ENCODE assay signal across 12 cellular contexts in the genomic region with DNA sequence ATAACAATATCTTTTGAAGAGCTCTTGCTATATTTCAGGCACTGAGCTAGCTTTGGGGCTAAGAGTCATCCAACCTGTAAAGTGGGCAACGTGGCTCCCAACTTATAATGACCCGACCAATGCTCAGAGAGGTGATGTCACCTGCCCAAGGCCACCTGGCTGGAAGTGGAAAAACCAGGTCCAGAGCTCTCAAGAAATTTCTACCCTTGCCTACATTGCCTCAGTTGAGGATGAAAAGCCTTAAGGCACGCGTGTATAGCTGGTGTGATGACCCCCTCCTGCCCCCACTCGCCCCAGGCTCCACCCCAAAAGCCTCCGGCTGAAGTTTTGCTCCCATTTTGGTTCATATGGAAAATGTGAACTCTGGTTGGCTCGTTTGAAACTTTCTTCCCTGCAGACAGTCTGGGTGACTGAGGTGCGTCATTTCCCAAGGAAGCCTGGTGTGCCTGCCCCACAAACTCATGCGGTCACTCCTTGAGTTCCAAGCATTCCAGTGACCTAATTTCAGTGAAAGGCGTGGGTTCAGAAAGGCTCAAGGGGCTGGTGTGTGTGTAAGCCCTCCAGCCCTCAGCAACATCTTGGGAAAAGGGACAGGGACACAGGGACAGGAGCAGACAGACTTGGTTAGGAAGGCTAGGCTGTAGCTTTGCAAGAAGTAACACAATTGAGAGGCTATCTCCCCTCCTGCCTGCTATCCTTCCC. TPM values are rescaled to one million over a fixed set of nuclear protein-coding genes. Genes with fewer than 3 reads are reported as not detected.
DNase-seq lines count a peak whose midpoint lies in the region; ATAC-seq and TF ChIP-seq lines count a peak whose summit lies in the region.
"Had no signal": no experiment of that assay in that cellular context is flagged by ENCODE, and none has a peak within 500 bp of the region (broad histone marks: within the 10 kb centered on the region; RNA-seq: fewer than 3 reads in every experiment).

No MANE protein-coding gene starts in this region.

- H2AFZ ChIP-seq in HCT116 (ENCODE audit: low read depth, low read length, poor library complexity, severe bottlenecking), result no peak overlapping the region
- H2AFZ ChIP-seq: parathyroid adenoma had no signal

- TF ChIP-seq POLR2A in HCT116 (IDR thresholded peaks at IDR 0.05; ENCODE audit: borderline replicate concordance, extremely low read depth, insufficient read depth, insufficient read length), result no peak

- RAD21 ChIA-PET in HCT116 (lab: Charles Lee; ENCODE audit: low non-redundant PET in 1 of 2, low total read pairs in 2 of 2, uncharacterized antibody in 2 of 2, unreplicated experiment in 2 of 2), result interaction anchor here (0.5 to 0.6 kb wide), 2 partner anchors 14 to 104 kb away, joined by 3 to 4 read pairs; no protein-coding TSS in a partner anchor

- TF ChIP-seq CTCF in HCT116 (IDR thresholded peaks at IDR 0.05 in 2 of 3, conservative IDR thresholded peaks at IDR 0.05 in 1 of 3; ENCODE audit: borderline replicate concordance in 1 of 3, insufficient read depth in 1 of 3, low read depth in 2 of 3, low read length in 2 of 3) (no peak), WTC11 (IDR thresholded peaks at IDR 0.05) (no peak), foreskin keratinocyte (conservative IDR thresholded peaks at IDR 0.05) (no peak), GM20000 (IDR thresholded peaks at IDR 0.05; ENCODE audit: extremely low read depth, missing control alignments) (no peak)

- H3K27ac Mint-ChIP-seq in WTC11, result peak overlapping the region; percentile 11; the same call in 1 of the 2 replicates
- no peak overlapping the region for H3K27ac Mint-ChIP-seq in activated T-helper 2 cell treated with anti-CD3 and anti-CD28 coated beads, Interferon-gamma antibody, Interleukin-2, Interleukin-4, amounts not matched to agents 10 μg/mL and 5 μg/mL and 100 μg/mL, durations not matched to agents 14 hours and 24 hours and 36 hours
- H3K27ac Mint-ChIP-seq in naive thymus-derived CD4-positive, alpha-beta T cell, result no peak overlapping the region
- H3K27ac Mint-ChIP-seq: T-helper 1 cell treated with Interleukin-12 subunit alpha and Interleukin-12 subunit beta and Interleukin-4 antibody, amounts not matched to agents 30 μg/mL and 1 μg/mL, for 36 hours had no signal

- H3K27me3 ChIP-seq in HCT116 (ENCODE audit: insufficient read depth, low read length) (no peaks in the 10 kb centered on the region), foreskin keratinocyte (no peaks in the 10 kb centered on the region)
- H3K27me3 ChIP-seq in naive thymus-derived CD4-positive, alpha-beta T cell (ENCODE audit: control insufficient read depth in 2 of 2, insufficient read depth in 2 of 2, low read length in 2 of 2), result no peaks in the 10 kb centered on the region

- no peak for TF ChIP-seq RAD21 in HCT116 (IDR thresholded peaks at IDR 0.05; ENCODE audit: low read depth)

- no peaks in the 10 kb centered on the region for H4K20me1 ChIP-seq in HCT116 (ENCODE audit: insufficient read depth)

- POLR2A ChIA-PET in HCT116 (lab: Charles Lee) (interaction anchor here (2.0 kb wide), 1 partner anchor 13 kb away, joined by 5 read pairs; no protein-coding TSS in a partner anchor), WTC11 (lab: Charles Lee) (interaction anchor here (0.7 kb wide), 1 partner anchor 103 kb away, joined by 3 read pairs; no protein-coding TSS in a partner anchor)
- POLR2A ChIA-PET in naive thymus-derived CD4-positive, alpha-beta T cell (lab: Charles Lee), result interaction anchor here (0.6 kb wide), 1 partner anchor 152 kb away, joined by 3 read pairs; no protein-coding TSS in a partner anchor

- H3K9me3 ChIP-seq in HCT116 (ENCODE audit: control insufficient read depth in 1 of 2, insufficient read depth in 1 of 2, low read depth in 1 of 2, low read length in 2 of 2), result no peaks in the 10 kb centered on the region
- H3K9me3 ChIP-seq in naive thymus-derived CD4-positive, alpha-beta T cell (ENCODE audit: control insufficient read depth in 2 of 3, low read length in 3 of 3), result no peaks in the 10 kb centered on the region

- H3K4me2 ChIP-seq in HCT116 (ENCODE audit: low read length), result peak overlapping the region; percentile 70

- H3K9me2 ChIP-seq in HCT116 (ENCODE audit: insufficient read depth), result no peaks in the 10 kb centered on the region

- H3K4me1 Mint-ChIP-seq in WTC11, result peaks cover 4% of the 10 kb centered on the region; the same call in 1 of the 2 replicates
- H3K4me1 Mint-ChIP-seq in activated T-helper 2 cell treated with anti-CD3 and anti-CD28 coated beads, Interferon-gamma antibody, Interleukin-2, Interleukin-4, amounts not matched to agents 10 μg/mL and 5 μg/mL and 100 μg/mL, durations not matched to agents 14 hours and 24 hours and 36 hours (ENCODE audit: low read depth), result no peaks in the 10 kb centered on the region
- H3K4me1 Mint-ChIP-seq in naive thymus-derived CD4-positive, alpha-beta T cell, result no peaks in the 10 kb centered on the region

- CTCF ChIA-PET in HCT116 (lab: Charles Lee) (interaction anchor here (0.6 to 4.0 kb wide), 3 partner anchors 12 to 98 kb away, joined by 3 to 28 read pairs (median 3); a partner anchor contains a TSS), WTC11 (lab: Charles Lee) (interaction anchor here (0.8 to 2.1 kb wide), 4 partner anchors 12 to 98 kb away, joined by 3 to 11 read pairs (median 5); no protein-coding TSS in a partner anchor)
- CTCF ChIA-PET in naive thymus-derived CD4-positive, alpha-beta T cell (lab: Charles Lee), result interaction anchor here (0.7 to 3.3 kb wide), 2 partner anchors 13 to 98 kb away, joined by 3 to 19 read pairs; no protein-coding TSS in a partner anchor

- no peaks in the 10 kb centered on the region for H3K27me3 Mint-ChIP-seq in WTC11 (ENCODE audit: low read depth)
- peaks cover 7% of the 10 kb centered on the region for H3K27me3 Mint-ChIP-seq in activated T-helper 2 cell treated with anti-CD3 and anti-CD28 coated beads, Interferon-gamma antibody, Interleukin-2, Interleukin-4, amounts not matched to agents 10 μg/mL and 5 μg/mL and 100 μg/mL, durations not matched to agents 14 hours and 24 hours and 36 hours (ENCODE audit: low read depth)
- H3K27me3 Mint-ChIP-seq in naive thymus-derived CD4-positive, alpha-beta T cell, result peaks cover 3 to 21% (median 11%) of the 10 kb centered on the region in 5 donors

- intact Hi-C loops in HCT116 (cut with micrococcal nuclease), result no loop called here
- intact Hi-C loops in activated T-helper 2 cell treated with anti-CD3 and anti-CD28 coated beads, Interferon-gamma antibody, Interleukin-2, Interleukin-4, amounts not matched to agents 10 μg/mL and 5 μg/mL and 100 μg/mL, durations not matched to agents 14 hours and 24 hours and 36 hours (cut with micrococcal nuclease), result no loop called here
- intact Hi-C loops in naive thymus-derived CD4-positive, alpha-beta T cell (cut with micrococcal nuclease), result no loop called here

- H3K4me3 Mint-ChIP-seq in WTC11, result no peak overlapping the region
- no peak overlapping the region for H3K4me3 Mint-ChIP-seq in activated T-helper 2 cell treated with anti-CD3 and anti-CD28 coated beads, Interferon-gamma antibody, Interleukin-2, Interleukin-4, amounts not matched to agents 10 μg/mL and 5 μg/mL and 100 μg/mL, durations not matched to agents 14 hours and 24 hours and 36 hours (ENCODE audit: low read depth)
- no peak overlapping the region for H3K4me3 Mint-ChIP-seq in naive thymus-derived CD4-positive, alpha-beta T cell
- H3K4me3 Mint-ChIP-seq: T-helper 1 cell treated with Interleukin-12 subunit alpha and Interleukin-12 subunit beta and Interleukin-4 antibody, amounts not matched to agents 30 μg/mL and 1 μg/mL, for 36 hours had no signal

- DNase-seq in HCT116 (ENCODE audit: low read depth, low spot score) (peak; percentile 91), WTC11 (ENCODE audit: low spot score) (no peak), foreskin keratinocyte (peak; percentile 99), smooth muscle cell of the brain vasculature (ENCODE audit: low read depth, low spot score) (peak; percentile 81), GM20000 (ENCODE audit: low spot score) (no peak), NOMO-1 treated with dmso at 0.1 percent for 144 hours (lab: John Stamatoyannopoulos, UW; ENCODE audit: unreplicated experiment) (no peak)
- DNase-seq in activated T-helper 2 cell treated with anti-CD3 and anti-CD28 coated beads, Interferon-gamma antibody, Interleukin-2, Interleukin-4, amounts not matched to agents 10 μg/mL and 5 μg/mL and 100 μg/mL, durations not matched to agents 14 hours and 24 hours and 36 hours (ENCODE audit: low spot score), result no peak
- no peak for DNase-seq in naive thymus-derived CD4-positive, alpha-beta T cell
- DNase-seq: activated T-cell treated with anti-CD3 and anti-CD28 coated beads for 4 hours, GDM1 had no signal

- BruUV-seq in HCT116 (replicated peaks; lab: Mats Ljungman, UMichigan), result no TSS peak

- H3K9me3 Mint-ChIP-seq in WTC11, result peaks cover 6% of the 10 kb centered on the region
- H3K9me3 Mint-ChIP-seq in activated T-helper 2 cell treated with anti-CD3 and anti-CD28 coated beads, Interferon-gamma antibody, Interleukin-2, Interleukin-4, amounts not matched to agents 10 μg/mL and 5 μg/mL and 100 μg/mL, durations not matched to agents 14 hours and 24 hours and 36 hours, result no peaks in the 10 kb centered on the region
- no peaks in the 10 kb centered on the region for H3K9me3 Mint-ChIP-seq in naive thymus-derived CD4-positive, alpha-beta T cell
- H3K9me3 Mint-ChIP-seq: T-helper 1 cell treated with Interleukin-12 subunit alpha and Interleukin-12 subunit beta and Interleukin-4 antibody, amounts not matched to agents 30 μg/mL and 1 μg/mL, for 36 hours had no signal

- peaks cover 8% of the 10 kb centered on the region for H3K36me3 Mint-ChIP-seq in WTC11
- H3K36me3 Mint-ChIP-seq in activated T-helper 2 cell treated with anti-CD3 and anti-CD28 coated beads, Interferon-gamma antibody, Interleukin-2, Interleukin-4, amounts not matched to agents 10 μg/mL and 5 μg/mL and 100 μg/mL, durations not matched to agents 14 hours and 24 hours and 36 hours (ENCODE audit: low read depth), result no peaks in the 10 kb centered on the region
- peaks cover 0 to 6% (median 0%) of the 10 kb centered on the region in 5 donors for H3K36me3 Mint-ChIP-seq in naive thymus-derived CD4-positive, alpha-beta T cell

- H3K79me2 ChIP-seq in HCT116 (ENCODE audit: insufficient read depth, low read length), result no peaks in the 10 kb centered on the region
- H3K79me2 ChIP-seq: parathyroid adenoma had no signal

- peak overlapping the region; percentile 70 for H3K27ac ChIP-seq in HCT116 (ENCODE audit: low read depth, low read length)
- peak overlapping the region; percentile 92 for H3K27ac ChIP-seq in foreskin keratinocyte
- no peak overlapping the region for H3K27ac ChIP-seq in naive thymus-derived CD4-positive, alpha-beta T cell (ENCODE audit: low read depth, low read length)
- H3K27ac ChIP-seq: parathyroid adenoma had no signal

- peak overlapping the region; percentile 61 for H3K9ac ChIP-seq in HCT116 (ENCODE audit: low read length)
- H3K9ac ChIP-seq: parathyroid adenoma had no signal

- ATAC-seq in HCT116 (peak; percentile 92), WTC11 (no peak), foreskin keratinocyte (peak; percentile 80)
- no peak for ATAC-seq in naive thymus-derived CD4-positive, alpha-beta T cell

- H3K4me1 ChIP-seq in HCT116 (ENCODE audit: control insufficient read depth in 1 of 2, insufficient read depth in 2 of 2, low read length in 2 of 2) (peaks cover 26 to 54% of the 10 kb centered on the region in 2 experiments), foreskin keratinocyte (peaks cover 35% of the 10 kb centered on the region)
- no peaks in the 10 kb centered on the region for H3K4me1 ChIP-seq in naive thymus-derived CD4-positive, alpha-beta T cell (ENCODE audit: control insufficient read depth in 2 of 2, insufficient read depth in 2 of 2, low read length in 2 of 2)
- H3K4me1 ChIP-seq: parathyroid adenoma had no signal

- H3K4me3 ChIP-seq in HCT116 (replicated peaks in 1 of 2; ENCODE audit: low read depth in 1 of 2, low read length in 2 of 2), result peak overlapping the region in 1 of 2 experiments; percentile 28; a peak in 2 of 4 replicates
- no peak overlapping the region for H3K4me3 ChIP-seq in naive thymus-derived CD4-positive, alpha-beta T cell (ENCODE audit: low read length)

- 0 out of 4 replicates have a peak, but pooled peaks cover 0 to 7% of the 10 kb centered on the region in 2 experiments for H3K36me3 ChIP-seq in HCT116 (ENCODE audit: control insufficient read depth in 1 of 2, insufficient read depth in 2 of 2, low read length in 2 of 2)
- H3K36me3 ChIP-seq in naive thymus-derived CD4-positive, alpha-beta T cell (ENCODE audit: control insufficient read depth in 2 of 3, insufficient read depth in 3 of 3, low read length in 3 of 3), result no peaks in the 10 kb centered on the region

RNA-seq across cellular contexts. Expression of a gene that starts 20.5 kb away (rescaled TPM):
- total RNA-seq in HCT116 (2021; ENCODE audit: unreplicated experiment) (3.5 TPM), WTC11 (2021) (5.4 to 7.9 TPM (median 7.9 TPM) in 3 replicates), foreskin keratinocyte (0.14 and 0.24 TPM in 2 replicates)
- polyA plus RNA-seq in HCT116 (2012), result 2.9 and 3.4 TPM in 2 replicates
- polyA plus RNA-seq in foreskin keratinocyte, result 0.09 and 0.11 TPM in 2 replicates
- not detected in 2 replicates for total RNA-seq in activated T-helper 2 cell treated with anti-CD3 and anti-CD28 coated beads, Interferon-gamma antibody, Interleukin-2, Interleukin-4, amounts not matched to agents 10 μg/mL and 5 μg/mL and 100 μg/mL, durations not matched to agents 14 hours and 24 hours and 36 hours
- not detected for total RNA-seq in naive thymus-derived CD4-positive, alpha-beta T cell
- polyA plus RNA-seq in naive thymus-derived CD4-positive, alpha-beta T cell, result not detected

RNA-seq across cellular contexts. Expression of a gene that starts 28.1 kb away (rescaled TPM):
- total RNA-seq in HCT116 (2021; ENCODE audit: unreplicated experiment) (22.4 TPM), WTC11 (2021) (42.0 to 43.4 TPM (median 42.7 TPM) in 3 replicates), foreskin keratinocyte (57.9 and 60.7 TPM in 2 replicates)
- polyA plus RNA-seq in HCT116 (2012), result 9.2 and 10.2 TPM in 2 replicates
- polyA plus RNA-seq in foreskin keratinocyte, result 11.4 and 12.8 TPM in 2 replicates
- 19.7 and 21.6 TPM in 2 replicates for total RNA-seq in activated T-helper 2 cell treated with anti-CD3 and anti-CD28 coated beads, Interferon-gamma antibody, Interleukin-2, Interleukin-4, amounts not matched to agents 10 μg/mL and 5 μg/mL and 100 μg/mL, durations not matched to agents 14 hours and 24 hours and 36 hours
- total RNA-seq in naive thymus-derived CD4-positive, alpha-beta T cell, result 10 to 100 TPM; 14.8 to 22.9 (median 16.9) TPM
- 10 to 100 TPM; 12.6 to 24.7 TPM for polyA plus RNA-seq in naive thymus-derived CD4-positive, alpha-beta T cell

Comparison
In these comparisons a context has a peak if more than half of its experiments do, and no peak if none do; other contexts are left out.
1. ATAC-seq: peak in HCT116 (single experiment) and foreskin keratinocyte (single experiment); none in WTC11 (single experiment) and naive thymus-derived CD4-positive, alpha-beta T cell (single experiment).
2. DNase-seq: peak in HCT116 (single experiment), foreskin keratinocyte (2 of 2) and smooth muscle cell of the brain vasculature (single experiment); none in WTC11 (single experiment), GM20000 (single experiment), activated T-helper 2 cell treated with anti-CD3 and anti-CD28 coated beads, Interferon-gamma antibody, Interleukin-2, Interleukin-4, amounts not matched to agents 10 μg/mL and 5 μg/mL and 100 μg/mL, durations not matched to agents 14 hours and 24 hours and 36 hours (single experiment), naive thymus-derived CD4-positive, alpha-beta T cell (0 of 9) and NOMO-1 treated with dmso at 0.1 percent for 144 hours (single experiment).